In genomic region chr5:150180241-150181027, GRCh38 we compare ENCODE assay signal across 12 cellular contexts. TPM values are rescaled to one million over a fixed set of nuclear protein-coding genes. Genes with fewer than 3 reads are reported as not detected.
DNase-seq lines count a peak whose midpoint lies in the region; ATAC-seq, FAIRE-seq and TF ChIP-seq lines count a peak whose summit lies in the region.
"Had no signal": no experiment of that assay in that cellular context is flagged by ENCODE, and none has a peak within 500 bp of the region (broad histone marks: within the 10 kb centered on the region; RNA-seq: fewer than 3 reads in every experiment).

No MANE protein-coding gene starts in this region.

- TF ChIP-seq CTCF in lower leg skin (IDR thresholded peaks at IDR 0.05) (no peak), stomach (IDR thresholded peaks at IDR 0.05) (no peak)

- peak overlapping the region; percentile 29 to 77 (median 61) for H3K27ac ChIP-seq in stomach

- H3K4me3 ChIP-seq in lower leg skin (ENCODE audit: low read depth, poor library complexity, severe bottlenecking) (no peak overlapping the region), stomach (no peak overlapping the region)

- H3K4me1 ChIP-seq in stomach = peaks cover 0 to 33% (median 12%) of the 10 kb centered on the region in 4 donors

- TF ChIP-seq EP300 in stomach (IDR thresholded peaks at IDR 0.05) = no peak

- TF ChIP-seq POLR2A in lower leg skin (IDR thresholded peaks at IDR 0.05) (no peak), stomach (IDR thresholded peaks at IDR 0.05) (no peak), GM18505 (IDR thresholded peaks at IDR 0.05; ENCODE audit: borderline replicate concordance, extremely low read depth, insufficient read depth, insufficient read length) (no peak)

- H3K9me3 ChIP-seq in stomach = no peaks in the 10 kb centered on the region

- no peaks in the 10 kb centered on the region for H3K36me3 ChIP-seq in stomach

- no peak for FAIRE-seq in urothelium cell line (lab: Jason Lieb, UNC)
- FAIRE-seq: GM19239 had no signal

- H3K27me3 ChIP-seq in stomach = no peaks in the 10 kb centered on the region

- DNase-seq in Kasumi-1 (lab: John Stamatoyannopoulos, UW) = peak; percentile 43 to 51
- DNase-seq in cerebellum (ENCODE audit: low spot score) = peak; percentile 74
- peak; percentile 57 to 91 for DNase-seq in lower leg skin (ENCODE audit: low spot score in 2 of 2)
- DNase-seq in stomach = no peak
- no peak for DNase-seq in urothelium cell line (ENCODE audit: low spot score)
- no peak for DNase-seq in NCI-H1694 treated with DMSO at 0.1 percent for 48 hours (lab: John Stamatoyannopoulos, UW)
- DNase-seq: DND-41, T-cell had no signal

- ATAC-seq in GM18505 (IDR thresholded peaks at IDR 0.05; ENCODE audit: unreplicated experiment) (no peak), GM18909 (IDR thresholded peaks at IDR 0.05; ENCODE audit: poor library complexity, unreplicated experiment) (no peak)
- ATAC-seq: activated T-helper 17 cell treated with anti-CD3 and anti-CD28 coated beads, Interleukin-2, amount 50 U/mL, for 72 hours; T-cell had no signal

- WGBS in lower leg skin, 2 donors = 40 to 64% methylated on average over 18 of the region's 18 CpGs
- 55 to 79% (median 70%) methylated on average over 17 to 18 of the region's 18 CpGs for WGBS in stomach, 5 donors

- intact Hi-C loops in lower leg skin (cut with DNase I; ENCODE audit: low total_unique reads) (no loop called here), stomach (cut with DNase I; ENCODE audit: low total_unique reads) (no loop called here)

RNA-seq across cellular contexts. Expression of gene SLC6A7, which starts 9.4 kb away (rescaled TPM):
- total RNA-seq in cerebellum (5.9 TPM), lower leg skin (under 1 TPM in 1 of 4 donors, not detected in 3; 0.88 TPM), stomach (10 to 100 TPM in 1 of 5 donors, not detected in 4; 29.3 TPM)
- not detected for polyA plus RNA-seq in stomach
- total RNA-seq: activated T-helper 17 cell treated with anti-CD3 and anti-CD28 coated beads, Interleukin-2, amount 50 U/mL, for 72 hours; T-cell had no signal

RNA-seq across cellular contexts. Expression of gene CDX1, which starts 13.9 kb away (rescaled TPM):
- total RNA-seq in cerebellum = not detected
- not detected for total RNA-seq in lower leg skin
- total RNA-seq in stomach = 100 to 1,000 TPM in 1 of 5 donors, 1 to 10 TPM in 1, not detected in 3; 2.0 to 472 TPM
- under 1 TPM in 1 of 3 donors, not detected in 2; 0.31 TPM for polyA plus RNA-seq in stomach
- total RNA-seq: activated T-helper 17 cell treated with anti-CD3 and anti-CD28 coated beads, Interleukin-2, amount 50 U/mL, for 72 hours had no signal

RNA-seq across cellular contexts. Expression of gene PDGFRB, which starts 24.8 kb away (rescaled TPM):
- total RNA-seq in cerebellum = 37.9 TPM
- 10 to 100 TPM; 33.9 to 88.7 (median 41.7) TPM for total RNA-seq in lower leg skin
- 10 to 100 TPM; 16.5 to 71.2 (median 53.1) TPM for total RNA-seq in stomach
- 1 to 10 TPM; 4.7 to 9.1 (median 6.9) TPM for polyA plus RNA-seq in stomach

Comparison
In these comparisons a context has a peak if more than half of its experiments do, and no peak if none do; other contexts are left out.
1. DNase-seq: peak in Kasumi-1 (2 of 2), cerebellum (single experiment) and lower leg skin (2 of 2); none in stomach (single experiment), urothelium cell line (single experiment) and NCI-H1694 treated with DMSO at 0.1 percent for 48 hours (single experiment).